ENCODE assay signal across 21 cellular contexts in the genomic region with DNA sequence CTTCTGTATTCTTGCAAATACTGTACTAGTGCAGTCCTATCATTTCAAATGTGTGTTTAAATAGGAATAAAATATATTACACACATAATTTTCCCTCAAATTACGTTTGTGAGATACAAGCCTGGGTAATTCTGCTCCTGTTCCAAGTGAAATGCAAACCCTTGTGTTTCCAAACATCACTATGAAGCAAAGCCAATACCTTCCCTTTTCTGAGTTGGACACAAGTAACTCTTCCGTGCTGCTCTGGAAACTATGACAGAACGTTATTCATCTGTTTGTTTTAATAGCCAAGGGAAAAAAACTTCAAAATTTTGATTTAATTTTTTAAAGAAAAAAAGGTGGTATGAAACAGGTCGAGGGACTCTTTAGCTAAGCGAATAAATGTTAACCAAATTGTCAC.
DNase-seq lines count a peak whose midpoint lies in the region; TF ChIP-seq lines count a peak whose summit lies in the region.
"Had no signal": no experiment of that assay in that cellular context is flagged by ENCODE, and none has a peak within 500 bp of the region (broad histone marks: within the 10 kb centered on the region; RNA-seq: fewer than 3 reads in every experiment).

No MANE protein-coding gene starts in this region.

- no peak overlapping the region for H2AFZ ChIP-seq in neural progenitor cell (replicated peaks)
- H2AFZ ChIP-seq: GM23338 had no signal

- no peaks in the 10 kb centered on the region for H4K20me1 ChIP-seq in neural progenitor cell (ENCODE audit: low read depth)

- H3K4me3 Mint-ChIP-seq in chondrocyte (ENCODE audit: unreplicated experiment) = no peak overlapping the region
- no peak overlapping the region for H3K4me3 Mint-ChIP-seq in neural progenitor cell
- H3K4me3 Mint-ChIP-seq: CD4-positive, CD25-positive, alpha-beta regulatory T cell; CD8-positive, alpha-beta memory T cell; GM23338 had no signal

- TF ChIP-seq CTCF in chondrocyte (IDR thresholded peaks at IDR 0.05) = no peak
- no peak for TF ChIP-seq CTCF in neural progenitor cell (IDR thresholded peaks at IDR 0.05)
- no peak for TF ChIP-seq CTCF in tibial artery (IDR thresholded peaks at IDR 0.05)

- no peaks in the 10 kb centered on the region for H3K27me3 Mint-ChIP-seq in chondrocyte (ENCODE audit: low read depth)
- no peaks in the 10 kb centered on the region for H3K27me3 Mint-ChIP-seq in neural progenitor cell (ENCODE audit: insufficient read depth, low read depth)

- no peak overlapping the region for H3K4me2 ChIP-seq in neural progenitor cell
- H3K4me2 ChIP-seq: GM23338 had no signal

- peaks cover 74% of the 10 kb centered on the region for H3K4me1 Mint-ChIP-seq in chondrocyte (ENCODE audit: low read depth)
- peaks cover 12% of the 10 kb centered on the region for H3K4me1 Mint-ChIP-seq in neural progenitor cell
- H3K4me1 Mint-ChIP-seq: CD4-positive, CD25-positive, alpha-beta regulatory T cell; CD8-positive, alpha-beta memory T cell had no signal

- H3K79me2 ChIP-seq in neural progenitor cell (ENCODE audit: low read depth) = peaks cover 3% of the 10 kb centered on the region

- intact Hi-C loops in tibial artery (cut with DNase I; ENCODE audit: low total_unique reads) = loop anchor here (10.0 kb wide), 1 partner anchor 75 kb away; no protein-coding TSS in a partner anchor

- H3K9me3 ChIP-seq in neural progenitor cell (ENCODE audit: low read depth) (no peaks in the 10 kb centered on the region), tibial artery (no peaks in the 10 kb centered on the region)
- H3K9me3 ChIP-seq: BE2C had no signal

- H3K36me3 ChIP-seq in neural progenitor cell (no peaks in the 10 kb centered on the region), tibial artery (no peaks in the 10 kb centered on the region)
- H3K36me3 ChIP-seq: BE2C had no signal

- H3K27ac ChIP-seq in neural progenitor cell (peak overlapping the region; percentile 17), tibial artery (peak overlapping the region; percentile 8 to 25), caudate nucleus (ENCODE audit: low read depth, low read length) (no peak overlapping the region)
- H3K27ac ChIP-seq: HL-60 had no signal

- no peak overlapping the region for H3K4me3 ChIP-seq in neural progenitor cell
- H3K4me3 ChIP-seq in tibial artery = no peak overlapping the region
- H3K4me3 ChIP-seq: GM12878, GM23338 had no signal

- H3K9me3 Mint-ChIP-seq in chondrocyte (ENCODE audit: low read depth) (no peaks in the 10 kb centered on the region), neural progenitor cell (no peaks in the 10 kb centered on the region)
- H3K9me3 Mint-ChIP-seq: CD8-positive, alpha-beta memory T cell; GM23338 had no signal

- DNase-seq in chondrocyte (ENCODE audit: low spot score) = no peak
- DNase-seq in fibroblast of peridontal ligament (ENCODE audit: extremely low read depth) = peak; percentile 43
- no peak for DNase-seq in neural progenitor cell (ENCODE audit: low spot score)
- no peak for DNase-seq in tibial artery
- DNase-seq in caudate nucleus (lab: John Stamatoyannopoulos, UW) = no peak
- no peak for DNase-seq in cerebellar nuclear complex (lab: John Stamatoyannopoulos, UW)
- no peak for DNase-seq in mucosa of gallbladder (ENCODE audit: low spot score)
- DNase-seq: ACHN; BE2C; C1 segment of cervical spinal cord; CD4-positive, CD25-positive, alpha-beta regulatory T cell; CD8-positive, alpha-beta memory T cell; COR-L47; DMS 273 treated with DMSO at 0.1 percent for 48 hours; DMS53; DND-41; EL; HCEC 1CT had no signal

- no peaks in the 10 kb centered on the region for H3F3A ChIP-seq in neural progenitor cell (ENCODE audit: low read depth)

- H3K36me3 Mint-ChIP-seq in chondrocyte (ENCODE audit: low read depth) (peaks cover 6% of the 10 kb centered on the region), neural progenitor cell (no peaks in the 10 kb centered on the region)
- H3K36me3 Mint-ChIP-seq: CD4-positive, CD25-positive, alpha-beta regulatory T cell; CD8-positive, alpha-beta memory T cell had no signal

- H3K4me1 ChIP-seq in neural progenitor cell (peaks cover 10% of the 10 kb centered on the region), tibial artery (peaks cover 0 to 45% (median 11%) of the 10 kb centered on the region in 4 donors)
- H3K4me1 ChIP-seq: BE2C had no signal

- H3K27me3 ChIP-seq in neural progenitor cell (no peaks in the 10 kb centered on the region), tibial artery (no peaks in the 10 kb centered on the region)
- H3K27me3 ChIP-seq: BE2C had no signal

- H3K27ac Mint-ChIP-seq in chondrocyte (ENCODE audit: unreplicated experiment) (peak overlapping the region; percentile 80), neural progenitor cell (no peak overlapping the region)
- H3K27ac Mint-ChIP-seq: CD4-positive, CD25-positive, alpha-beta regulatory T cell; CD8-positive, alpha-beta memory T cell; GM23338 had no signal

- H3K9ac ChIP-seq in neural progenitor cell = no peak overlapping the region
